In the genomic region with DNA sequence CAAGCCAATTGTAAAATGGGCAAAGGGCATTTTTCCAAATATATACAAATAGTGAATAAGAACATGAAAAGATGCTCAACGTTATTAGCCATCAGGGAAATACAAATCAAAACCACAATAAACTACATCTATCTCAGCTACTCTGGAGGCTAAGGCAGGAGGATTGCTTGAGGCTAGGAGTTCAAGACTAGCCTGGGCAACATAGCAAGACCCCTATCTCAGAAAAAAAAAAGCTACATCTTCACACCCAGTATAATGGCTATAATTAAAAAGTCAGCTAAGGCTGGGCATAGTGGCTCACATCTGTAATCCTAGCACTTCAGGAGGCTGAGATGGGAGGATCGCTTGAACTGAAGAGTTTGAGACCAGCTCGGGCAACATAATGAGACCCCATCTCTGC, we compare ENCODE assay signal across 8 cellular contexts. TPM values are rescaled to one million over a fixed set of nuclear protein-coding genes. Genes with fewer than 3 reads are reported as not detected.
"Had no signal": no experiment of that assay in that cellular context is flagged by ENCODE, and none has a peak within 500 bp of the region (broad histone marks: within the 10 kb centered on the region; RNA-seq: fewer than 3 reads in every experiment).

No MANE protein-coding gene starts in this region.

- H3K4me3 ChIP-seq: GM12878 had no signal

- DNase-seq: GDM1, GF-D8 had no signal

- ATAC-seq: GM12878 had no signal

- FAIRE-seq: GM12878, GM12891, GM12892, GM18507, GM19239 had no signal

RNA-seq across cellular contexts. Expression of a gene that starts 53.3 kb away (rescaled TPM):
- total RNA-seq: G401 had no signal
